Comparison of ENCODE assay signal across 23 cellular contexts in the genomic region with DNA sequence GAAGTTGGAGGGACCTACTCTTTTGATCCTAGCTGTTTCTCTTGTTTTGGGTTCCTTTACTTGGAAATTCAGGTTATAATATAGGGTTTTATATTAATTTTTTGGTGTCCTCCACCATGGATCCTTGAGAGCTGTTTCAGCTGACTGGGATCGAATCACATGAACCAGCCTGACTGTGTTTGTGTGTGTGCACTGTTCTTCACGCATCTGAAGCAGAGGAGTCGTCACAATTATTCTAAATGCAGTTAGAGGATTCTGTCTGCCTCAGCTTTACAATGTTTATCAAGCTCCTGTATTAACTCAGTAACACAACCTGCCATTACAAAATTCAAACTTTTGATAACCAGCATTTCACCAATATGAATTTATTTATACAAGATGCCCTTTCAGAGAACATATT.
"Had no signal": no experiment of that assay in that cellular context is flagged by ENCODE, and none has a peak within 500 bp of the region (broad histone marks: within the 10 kb centered on the region; RNA-seq: fewer than 3 reads in every experiment).

No MANE protein-coding gene starts in this region.

- H3K9me3 ChIP-seq: spleen had no signal

- H3K27me3 Mint-ChIP-seq: activated T-cell treated with anti-CD3 and anti-CD28 coated beads, Interleukin-2, amount 50 U/mL, for 24 hours; activated T-helper 17 cell treated with anti-CD3 and anti-CD28 coated beads, Interleukin-2, amount 50 U/mL, for 72 hours; dendritic cell treated with granulocyte-macrophage colony-stimulating factor and Interleukin-4, amounts not matched to agents 40 ng/mL and 50 ng/mL, for 4 days; natural killer cell treated with Interleukin-12 subunit alpha and Interleukin-12 subunit beta and Interleukin-15 and Interleukin-18, amount 100 ng/mL, for 72 hours had no signal

- H3K27me3 ChIP-seq: brain microvascular endothelial cell, foreskin keratinocyte, spleen had no signal

- ATAC-seq: activated naive CD4-positive, alpha-beta T cell treated with anti-CD3 and anti-CD28 coated beads, Interleukin-2, amount 50 U/mL, for 72 hours; activated T-helper 17 cell treated with anti-CD3 and anti-CD28 coated beads, Interleukin-2, amount 50 U/mL, for 72 hours; foreskin keratinocyte; left ventricle myocardium superior; natural killer cell treated with Interleukin-12 subunit alpha and Interleukin-12 subunit beta and Interleukin-15 and Interleukin-18, amount 100 ng/mL, for 72 hours had no signal

- H3K9me3 Mint-ChIP-seq: activated naive CD4-positive, alpha-beta T cell treated with anti-CD3 and anti-CD28 coated beads, Interleukin-2, amount 50 U/mL, for 72 hours; activated T-cell treated with anti-CD3 and anti-CD28 coated beads, Interleukin-2, amount 50 U/mL, for 24 hours; activated T-helper 17 cell treated with anti-CD3 and anti-CD28 coated beads, Interleukin-2, amount 50 U/mL, for 72 hours; dendritic cell treated with granulocyte-macrophage colony-stimulating factor and Interleukin-4, amounts not matched to agents 40 ng/mL and 50 ng/mL, for 4 days; natural killer cell treated with Interleukin-12 subunit alpha and Interleukin-12 subunit beta and Interleukin-15 and Interleukin-18, amount 100 ng/mL, for 72 hours; WTC11 had no signal

- H3K4me3 Mint-ChIP-seq: activated T-cell treated with anti-CD3 and anti-CD28 coated beads, Interleukin-2, amount 50 U/mL, for 24 hours; activated T-helper 17 cell treated with anti-CD3 and anti-CD28 coated beads, Interleukin-2, amount 50 U/mL, for 72 hours; dendritic cell treated with granulocyte-macrophage colony-stimulating factor and Interleukin-4, amounts not matched to agents 40 ng/mL and 50 ng/mL, for 4 days; natural killer cell treated with Interleukin-12 subunit alpha and Interleukin-12 subunit beta and Interleukin-15 and Interleukin-18, amount 100 ng/mL, for 72 hours; WTC11 had no signal

- H3K4me3 ChIP-seq: spleen had no signal

- H3K27ac Mint-ChIP-seq: activated naive CD4-positive, alpha-beta T cell treated with anti-CD3 and anti-CD28 coated beads, Interleukin-2, amount 50 U/mL, for 72 hours; activated T-cell treated with anti-CD3 and anti-CD28 coated beads, Interleukin-2, amount 50 U/mL, for 24 hours; activated T-helper 17 cell treated with anti-CD3 and anti-CD28 coated beads, Interleukin-2, amount 50 U/mL, for 72 hours; dendritic cell treated with granulocyte-macrophage colony-stimulating factor and Interleukin-4, amounts not matched to agents 40 ng/mL and 50 ng/mL, for 4 days; WTC11 had no signal

- DNase-seq: activated CD4-positive, alpha-beta T cell treated with anti-CD3 and anti-CD28 coated beads, Interleukin-2, amount 50 U/mL, for 4 hours; activated CD8-positive, alpha-beta memory T cell treated with anti-CD3 and anti-CD28 coated beads for 24 hours; activated CD8-positive, alpha-beta memory T cell treated with anti-CD3 and anti-CD28 coated beads, Interleukin-2, amount 50 U/mL, for 4 hours; activated T-cell treated with anti-CD3 and anti-CD28 coated beads, Interleukin-2, amount 50 U/mL, for 24 hours; aorta; brain microvascular endothelial cell; caudate nucleus; effector CD8-positive, alpha-beta T cell; foreskin keratinocyte; hippocampal formation; left ventricle myocardium superior; mammary epithelial cell; occipital lobe; retina; spleen; stimulated activated CD4-positive, alpha-beta T cell treated with anti-CD3 and anti-CD28 coated beads, Interleukin-4, amount 100 ng/mL, for 1 hour; stimulated activated naive CD4-positive, alpha-beta T cell; T1000 had no signal

- H3K36me3 Mint-ChIP-seq: WTC11 had no signal

- H3K27ac ChIP-seq: brain microvascular endothelial cell, foreskin keratinocyte had no signal

- H3K36me3 ChIP-seq: brain microvascular endothelial cell had no signal

- H3K4me1 ChIP-seq: foreskin keratinocyte had no signal
